Comparison of ENCODE assay signal across 2 cellular contexts in genomic region chr6:43285415-43285814, GRCh38.
TF ChIP-seq lines count a peak whose summit lies in the region.

No MANE protein-coding gene starts in this region.

TF ChIP-seq in HepG2, 621 proteins besides CTCF, POLR2A, EP300 and RAD21:
- no peak for TF ChIP-seq IRF2 (CRISPR knock-in tag; IDR thresholded peaks at IDR 0.05)
- TF ChIP-seq SRF (IDR thresholded peaks at IDR 0.05; ENCODE audit: low read depth, low read length) = no peak
- TF ChIP-seq TIGD3 (CRISPR knock-in tag; IDR thresholded peaks at IDR 0.05; ENCODE audit: borderline replicate concordance) = no peak
- TF ChIP-seq PCBP1 (IDR thresholded peaks at IDR 0.05; ENCODE audit: borderline replicate concordance, low read depth, low read length) = 0 out of 2 replicates have a peak, but pooled peaks have one; percentile 35
TF ChIP-seq in HepG2: peak in this region for 1.

TF ChIP-seq in GM12891, 5 proteins besides CTCF, POLR2A, EP300 and RAD21:
- TF ChIP-seq PAX5 (IDR thresholded peaks at IDR 0.05; ENCODE audit: insufficient read depth, low read length, severe bottlenecking) (no peak), POU2F2 (IDR thresholded peaks at IDR 0.05; ENCODE audit: low read depth, low read length) (no peak), POLR2AphosphoS5 (IDR thresholded peaks at IDR 0.05; ENCODE audit: low read depth, low read length) (no peak)
TF ChIP-seq in GM12891: peak in this region for 0.
